Comparison of ENCODE assay signal across 1 cellular context in genomic region chr16:85928411-85928820, GRCh38.
TF ChIP-seq lines count a peak whose summit lies in the region.

No MANE protein-coding gene starts in this region.

TF ChIP-seq in H1, 55 proteins besides CTCF, POLR2A, EP300 and RAD21 (continued from another document):
- TF ChIP-seq CHD7 (IDR thresholded peaks at IDR 0.05; ENCODE audit: insufficient replicate concordance, low read length) (no peak), SP4 (IDR thresholded peaks at IDR 0.05; ENCODE audit: low read length) (no peak), RXRA (IDR thresholded peaks at IDR 0.05; ENCODE audit: insufficient read depth, low read depth, low read length) (no peak), POU5F1 (IDR thresholded peaks at IDR 0.05; ENCODE audit: low read depth, low read length) (no peak), E2F6 (IDR thresholded peaks at IDR 0.05) (no peak), TBP (IDR thresholded peaks at IDR 0.05; ENCODE audit: low read depth, low read length) (no peak), RFX5 (IDR thresholded peaks at IDR 0.05; ENCODE audit: borderline replicate concordance, low read depth, low read length) (no peak), JUND (IDR thresholded peaks at IDR 0.05; ENCODE audit: low read length) (no peak), GTF2F1 (IDR thresholded peaks at IDR 0.05; ENCODE audit: borderline replicate concordance, low read depth, low read length) (no peak), TAF1 (IDR thresholded peaks at IDR 0.05; ENCODE audit: low read depth, low read length) (no peak), CREB1 (IDR thresholded peaks at IDR 0.05) (no peak), EGR1 (IDR thresholded peaks at IDR 0.05; ENCODE audit: borderline replicate concordance, low read depth, low read length) (no peak), USF2 (IDR thresholded peaks at IDR 0.05; ENCODE audit: low read length) (no peak), KDM1A (IDR thresholded peaks at IDR 0.05; ENCODE audit: borderline replicate concordance, low read length) (no peak), CEBPB (IDR thresholded peaks at IDR 0.05; ENCODE audit: low read depth, low read length) (no peak)
